Comparison of ENCODE assay signal across 31 cellular contexts in genomic region chr4:157980158-157980557, GRCh38.
"Had no signal": no experiment of that assay in that cellular context is flagged by ENCODE, and none has a peak within 500 bp of the region (broad histone marks: within the 10 kb centered on the region; RNA-seq: fewer than 3 reads in every experiment).

No MANE protein-coding gene starts in this region.

- H3K36me3 Mint-ChIP-seq: natural killer cell; neural progenitor cell; stimulated activated memory B cell treated with anti-CD40 and anti-IgM and Interleukin-4, amounts not matched to agents 10 μg/mL and 1 μg/mL and 100 μg/mL, for 72 hours; type B pancreatic cell had no signal

- H2AFZ ChIP-seq: neural progenitor cell, parathyroid adenoma had no signal

- DNase-seq: natural killer cell; occipital lobe; ovary; posterior cingulate gyrus; psoas muscle; right cardiac atrium; spleen; stimulated activated CD4-positive, alpha-beta T cell treated with anti-CD3 and anti-CD28 coated beads, Interleukin-12 subunit alpha, Interleukin-12 subunit beta, amount 100 ng/mL, for 4 hours; stimulated activated CD4-positive, alpha-beta T cell treated with anti-CD3 and anti-CD28 coated beads, Interleukin-1b, Interleukin-23, amount 100 ng/mL, for 48 hours; stimulated activated CD4-positive, alpha-beta T cell treated with anti-CD3 and anti-CD28 coated beads, Interleukin-4, amount 100 ng/mL, for 1 hour; stimulated activated CD4-positive, alpha-beta T cell treated with anti-CD3 and anti-CD28 coated beads, Interleukin-4, amount 100 ng/mL, for 4 hours; stimulated activated CD8-positive, alpha-beta memory T cell treated with anti-CD3 and anti-CD28 coated beads, Interleukin-4, amount 100 ng/mL, for 48 hours; stimulated activated naive CD4-positive, alpha-beta T cell; stimulated activated naive CD8-positive, alpha-beta T cell treated with anti-CD3 and anti-CD28 coated beads, Interleukin-15, amount 100 ng/mL, for 72 hours; stimulated activated naive CD8-positive, alpha-beta T cell treated with anti-CD3 and anti-CD28 coated beads, Interleukin-15, Interleukin-2, amounts not matched to agents 100 U/mL and 50 U/mL, for 24 hours; substantia nigra; testis; tibial artery; transverse colon; upper lobe of right lung had no signal

- H3K9ac ChIP-seq: neural progenitor cell, parathyroid adenoma had no signal

- H3K36me3 ChIP-seq: neural progenitor cell, ovary, spleen, suprapubic skin, tibial artery, transverse colon, upper lobe of right lung, vagina had no signal

- H3K4me1 ChIP-seq: neural progenitor cell, parathyroid adenoma, psoas muscle, testis, upper lobe of right lung, vagina had no signal

- ATAC-seq: natural killer cell; psoas muscle; right cardiac atrium; sciatic nerve; stimulated activated memory B cell treated with anti-CD40 and anti-IgM and Interleukin-4, amounts not matched to agents 10 μg/mL and 1 μg/mL and 100 μg/mL, for 72 hours; stimulated activated naive CD8-positive, alpha-beta T cell treated with anti-CD3 and anti-CD28 coated beads, Interleukin-15, amount 100 ng/mL, for 72 hours; stimulated activated naive CD8-positive, alpha-beta T cell treated with anti-CD3 and anti-CD28 coated beads, Interleukin-15, Interleukin-2, amounts not matched to agents 100 U/mL and 50 U/mL, for 24 hours; upper lobe of right lung had no signal

- H3K9me3 ChIP-seq: ovary, psoas muscle, spleen, suprapubic skin, testis, tibial artery, transverse colon, upper lobe of right lung, vagina had no signal

- H3K4me2 ChIP-seq: neural progenitor cell, smooth muscle cell had no signal

- H3K4me3 ChIP-seq: neural progenitor cell, ovary, psoas muscle, skin epidermis, smooth muscle cell, spleen, suprapubic skin, testis, tibial artery, transverse colon, upper lobe of right lung, vagina had no signal

- H3K79me2 ChIP-seq: parathyroid adenoma had no signal

- H3K27me3 ChIP-seq: neural progenitor cell, ovary, spleen, suprapubic skin, testis, tibial artery, transverse colon, vagina had no signal

- H3K9me3 Mint-ChIP-seq: nephron; neural progenitor cell; stimulated activated memory B cell treated with anti-CD40 and anti-IgM and Interleukin-4, amounts not matched to agents 10 μg/mL and 1 μg/mL and 100 μg/mL, for 72 hours; type B pancreatic cell had no signal

- H3K4me3 Mint-ChIP-seq: natural killer cell; nephron; neural progenitor cell; stimulated activated memory B cell treated with anti-CD40 and anti-IgM and Interleukin-4, amounts not matched to agents 10 μg/mL and 1 μg/mL and 100 μg/mL, for 72 hours; stimulated activated naive CD8-positive, alpha-beta T cell treated with anti-CD3 and anti-CD28 coated beads, Interleukin-15, amount 100 ng/mL, for 72 hours; type B pancreatic cell had no signal

- H3K27ac ChIP-seq: neural progenitor cell, ovary, parathyroid adenoma, psoas muscle, skin epidermis, spleen, suprapubic skin, testis, tibial artery, transverse colon, upper lobe of right lung, vagina had no signal

- H3K27ac Mint-ChIP-seq: natural killer cell; nephron; neural progenitor cell; progenitor cell of endocrine pancreas; stimulated activated memory B cell treated with anti-CD40 and anti-IgM and Interleukin-4, amounts not matched to agents 10 μg/mL and 1 μg/mL and 100 μg/mL, for 72 hours; stimulated activated naive CD8-positive, alpha-beta T cell treated with anti-CD3 and anti-CD28 coated beads, Interleukin-15, amount 100 ng/mL, for 72 hours; type B pancreatic cell had no signal
